In the genomic region with DNA sequence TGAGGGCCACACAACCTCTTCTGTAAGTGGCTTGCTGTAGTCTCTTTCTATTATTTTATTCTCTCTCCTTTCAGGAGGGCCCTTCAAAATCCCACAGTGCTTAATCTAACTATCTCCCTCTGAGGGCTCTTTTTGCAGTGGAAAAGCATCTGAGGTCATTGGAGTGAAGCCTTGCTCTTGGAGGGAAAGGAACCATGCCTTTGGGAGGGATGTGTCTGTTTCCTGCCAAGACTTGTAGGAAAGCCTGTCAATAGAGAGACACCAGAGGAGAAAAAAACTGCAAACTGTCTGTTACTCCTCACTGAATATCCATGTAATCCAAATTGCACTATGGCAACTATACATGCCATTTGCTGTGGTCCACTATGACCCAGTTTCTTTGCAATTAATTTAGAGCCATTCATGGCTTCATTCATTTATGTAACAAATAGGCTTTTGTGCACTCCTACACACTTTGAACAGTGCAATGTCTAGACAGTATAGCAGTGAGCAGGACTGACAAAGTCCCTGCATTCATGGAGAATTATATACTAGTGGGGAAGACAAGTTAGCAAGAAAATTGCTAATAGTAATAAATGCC, we compare ENCODE assay signal across 17 cellular contexts.
"Had no signal": no experiment of that assay in that cellular context is flagged by ENCODE, and none has a peak within 500 bp of the region (broad histone marks: within the 10 kb centered on the region; RNA-seq: fewer than 3 reads in every experiment).

No MANE protein-coding gene starts in this region.

- H3K36me3 ChIP-seq: esophagus squamous epithelium, right atrium auricular region, sigmoid colon, thyroid gland had no signal

- H3K4me1 ChIP-seq: esophagus squamous epithelium, right atrium auricular region, sigmoid colon, thyroid gland had no signal

- ATAC-seq: left cardiac atrium; left ventricle myocardium superior; naive thymus-derived CD4-positive, alpha-beta T cell had no signal

- DNase-seq: effector memory CD4-positive, alpha-beta T cell; esophagus squamous epithelium; foreskin fibroblast; kidney; left cardiac atrium; left ventricle myocardium superior; mesendoderm; naive thymus-derived CD4-positive, alpha-beta T cell; sigmoid colon; stimulated activated CD4-positive, alpha-beta T cell treated with anti-CD3 and anti-CD28 coated beads, Interleukin-2, amount 100 ng/mL, for 24 hours; stimulated activated CD4-positive, alpha-beta T cell treated with anti-CD3 and anti-CD28 coated beads, Interleukin-4, amount 100 ng/mL, for 4 hours; stimulated activated naive CD4-positive, alpha-beta T cell; thyroid gland had no signal

- H3K27ac ChIP-seq: epithelial cell of prostate, esophagus squamous epithelium, right atrium auricular region, sigmoid colon, skin epidermis, thyroid gland had no signal

- H3K9me3 ChIP-seq: esophagus squamous epithelium, right atrium auricular region, sigmoid colon, thyroid gland had no signal

- H3K4me3 ChIP-seq: esophagus squamous epithelium, lung, right atrium auricular region, sigmoid colon, skin epidermis, thyroid gland had no signal

- H3K27me3 ChIP-seq: esophagus squamous epithelium, right atrium auricular region, sigmoid colon, thyroid gland had no signal
